Comparison of ENCODE assay signal across 23 cellular contexts in the genomic region with DNA sequence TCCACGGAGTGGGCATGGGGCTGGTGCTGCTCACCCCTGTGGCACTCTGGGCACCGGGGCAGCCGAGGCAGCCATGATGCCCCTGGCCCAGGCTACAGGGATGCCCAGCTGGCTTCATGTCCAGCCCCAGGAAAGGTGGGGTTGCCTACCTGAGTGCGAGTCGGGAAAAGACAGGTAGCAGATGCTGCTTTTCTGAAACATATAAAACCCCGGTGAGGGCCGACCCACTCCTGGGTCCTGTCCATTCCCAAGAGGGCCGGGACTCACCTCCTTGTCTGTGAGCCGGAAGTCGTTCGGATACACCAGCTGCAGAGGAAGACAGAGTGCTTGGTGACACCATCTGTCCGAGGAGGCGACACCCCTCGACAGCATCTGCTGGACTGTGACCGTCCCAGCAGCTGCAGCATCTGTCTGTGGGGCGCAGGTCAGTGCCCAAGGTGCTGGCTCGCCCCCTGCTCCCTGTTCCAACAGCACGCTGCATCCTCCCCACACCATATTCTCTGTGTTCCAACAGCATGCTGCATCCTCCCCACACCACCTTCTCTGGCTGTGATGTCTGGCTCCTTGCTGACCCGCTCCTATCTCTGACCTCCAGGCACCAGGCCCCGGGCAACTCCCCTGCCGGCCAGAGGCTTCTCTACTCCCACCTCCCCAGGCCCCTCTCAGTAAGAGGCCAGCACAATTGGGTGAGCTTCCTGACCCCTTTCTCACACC. TPM values are rescaled to one million over a fixed set of nuclear protein-coding genes. Genes with fewer than 3 reads are reported as not detected.
DNase-seq lines count a peak whose midpoint lies in the region; ATAC-seq, FAIRE-seq and TF ChIP-seq lines count a peak whose summit lies in the region.
"Had no signal": no experiment of that assay in that cellular context is flagged by ENCODE, and none has a peak within 500 bp of the region (broad histone marks: within the 10 kb centered on the region; RNA-seq: fewer than 3 reads in every experiment).

No MANE protein-coding gene starts in this region.

- H3K23ac ChIP-seq in H1 (ENCODE audit: insufficient read length): no peak overlapping the region

- H3K27me3 ChIP-seq in H1 (replicated peaks in 1 of 4; ENCODE audit: control insufficient read depth in 3 of 4, extremely low read depth in 1 of 4, insufficient read depth in 3 of 4, low read length in 3 of 4) (no peaks in the 10 kb centered on the region), H7 (ENCODE audit: control insufficient read depth, insufficient read depth, low read length) (no peaks in the 10 kb centered on the region)
- no peaks in the 10 kb centered on the region for H3K27me3 ChIP-seq in CD8-positive, alpha-beta T cell (ENCODE audit: insufficient read depth, low read length)
- H3K27me3 ChIP-seq: foreskin keratinocyte, pancreas, testis had no signal

- TF ChIP-seq RAD21 in H1 (IDR thresholded peaks at IDR 0.05 in 1 of 2, conservative IDR thresholded peaks at IDR 0.05 in 1 of 2; ENCODE audit: low read depth in 2 of 2, low read length in 2 of 2): no peak

- intact Hi-C loops in CD8-positive, alpha-beta T cell (cut with DNase I, micrococcal nuclease): no loop called here

- H4K5ac ChIP-seq in H1 (ENCODE audit: insufficient read length, low read depth, low read length): no peak overlapping the region

- no peaks in the 10 kb centered on the region for H4K20me1 ChIP-seq in H1 (replicated peaks in 1 of 2; ENCODE audit: control insufficient read depth in 1 of 2, insufficient read depth in 2 of 2, low read length in 2 of 2)

- no peak overlapping the region for H2AFZ ChIP-seq in H1 (ENCODE audit: low read length)

- H3K27me3 Mint-ChIP-seq in activated naive CD8-positive, alpha-beta T cell treated with anti-CD3 and anti-CD28 coated beads, Interleukin-2, amount 10 ng/mL, durations not matched to agents 7 days and 5 days: no peaks in the 10 kb centered on the region
- no peaks in the 10 kb centered on the region for H3K27me3 Mint-ChIP-seq in activated naive CD8-positive, alpha-beta T cell treated with anti-CD3 and anti-CD28 coated beads for 36 hours
- no peaks in the 10 kb centered on the region for H3K27me3 Mint-ChIP-seq in CD8-positive, alpha-beta T cell (ENCODE audit: low read depth)
- H3K27me3 Mint-ChIP-seq: activated naive CD4-positive, alpha-beta T cell treated with anti-CD3 and anti-CD28 coated beads, Interleukin-2, amount 50 U/mL, for 24 hours; CD4-positive, alpha-beta memory T cell; central memory CD8-positive, alpha-beta T cell had no signal

- no peak for TF ChIP-seq POLR2A in H1 (IDR thresholded peaks at IDR 0.05; ENCODE audit: control extremely low read depth in 1 of 2, low read depth in 2 of 2, low read length in 2 of 2)

- TF ChIP-seq EP300 in H1 (IDR thresholded peaks at IDR 0.05; ENCODE audit: borderline replicate concordance in 1 of 2, low read depth in 2 of 2, low read length in 2 of 2): no peak

- H2BK12ac ChIP-seq in H1 (ENCODE audit: low read depth, low read length): 0 out of 2 replicates have a peak overlapping the region, but pooled peaks have one; percentile 9

- no peak overlapping the region for H3K18ac ChIP-seq in H1 (ENCODE audit: extremely low read depth, low read length)

- POLR2A ChIA-PET in activated naive CD8-positive, alpha-beta T cell treated with anti-CD3 and anti-CD28 coated beads, Interleukin-2, amount 10 ng/mL, durations not matched to agents 7 days and 5 days (lab: Charles Lee): no interaction called here
- POLR2A ChIA-PET in H1 (lab: Charles Lee; ENCODE audit: partially characterized antibody): interaction anchor here (0.8 kb wide), 1 partner anchor 63 kb away, joined by 3 read pairs; no protein-coding TSS in a partner anchor
- POLR2A ChIA-PET in CD8-positive, alpha-beta T cell (lab: Charles Lee): no interaction called here

- H2BK15ac ChIP-seq in H1 (ENCODE audit: low read length): no peak overlapping the region

- H3K27ac Mint-ChIP-seq in activated naive CD8-positive, alpha-beta T cell treated with anti-CD3 and anti-CD28 coated beads, Interleukin-2, amount 10 ng/mL, durations not matched to agents 7 days and 5 days: no peak overlapping the region
- no peak overlapping the region for H3K27ac Mint-ChIP-seq in activated naive CD8-positive, alpha-beta T cell treated with anti-CD3 and anti-CD28 coated beads for 36 hours
- H3K27ac Mint-ChIP-seq in CD8-positive, alpha-beta T cell: no peak overlapping the region
- H3K27ac Mint-ChIP-seq: activated naive CD4-positive, alpha-beta T cell treated with anti-CD3 and anti-CD28 coated beads, Interleukin-2, amount 50 U/mL, for 24 hours; activated T-cell treated with anti-CD3 and anti-CD28 coated beads, Interleukin-2, amount 50 U/mL, for 72 hours had no signal

- CTCF ChIA-PET in H1 (lab: Charles Lee; ENCODE audit: partially characterized antibody): interaction anchor here (1.5 to 1.7 kb wide), 2 partner anchors 10 to 66 kb away, joined by 4 to 6 read pairs; no protein-coding TSS in a partner anchor
- CTCF ChIA-PET in CD8-positive, alpha-beta T cell (lab: Charles Lee): interaction anchor here (3.2 kb wide), 1 partner anchor 8 kb away, joined by 15 read pairs; the partner anchor contains the start of gene DENND6B

- H3K56ac ChIP-seq in H1 (replicated peaks; ENCODE audit: insufficient read length, low read depth, low read length): no peak overlapping the region

- H3K9ac ChIP-seq in H1 (replicated peaks in 1 of 4; ENCODE audit: extremely low read depth in 1 of 4, low read depth in 3 of 4, low read length in 3 of 4): no peak overlapping the region

- no peak overlapping the region for H3K4me3 ChIP-seq in H1 (ENCODE audit: extremely low read depth in 1 of 4, insufficient read depth in 2 of 4, low read depth in 3 of 4, low read length in 4 of 4)
- no peak overlapping the region for H3K4me3 ChIP-seq in CD8-positive, alpha-beta T cell (ENCODE audit: low read depth, low read length)
- no peak overlapping the region for H3K4me3 ChIP-seq in H7 (ENCODE audit: insufficient read depth, low read depth, low read length)
- H3K4me3 ChIP-seq: pancreas, SJCRH30, testis had no signal

- H3K4me2 ChIP-seq in H1 (ENCODE audit: insufficient read depth in 1 of 2, low read depth in 2 of 2, low read length in 2 of 2): no peak overlapping the region

- 87% methylated on average over 19 of the region's 21 CpGs; no CpG with 5 or more reads in 1 of the 2 experiments for WGBS in H1 (ENCODE audit: extremely low coverage in 1 of 2, insufficient coverage in 1 of 2, insufficient read length in 1 of 2, insufficient replicate concordance in 2 of 2, low coverage in 1 of 2, low lambda C conversion rate in 2 of 2, missing lambda C conversion rate in 1 of 2), 2 experiments

- H3K79me2 ChIP-seq in H1 (ENCODE audit: control insufficient read depth in 1 of 2, insufficient read depth in 2 of 2, low read length in 2 of 2): no peaks in the 10 kb centered on the region

- H3K4me3 Mint-ChIP-seq in activated naive CD8-positive, alpha-beta T cell treated with anti-CD3 and anti-CD28 coated beads, Interleukin-2, amount 10 ng/mL, durations not matched to agents 7 days and 5 days: no peak overlapping the region
- H3K4me3 Mint-ChIP-seq in activated naive CD8-positive, alpha-beta T cell treated with anti-CD3 and anti-CD28 coated beads for 36 hours: no peak overlapping the region
- H3K4me3 Mint-ChIP-seq in CD8-positive, alpha-beta T cell: no peak overlapping the region
- H3K4me3 Mint-ChIP-seq: activated naive CD4-positive, alpha-beta T cell treated with anti-CD3 and anti-CD28 coated beads, Interleukin-2, amount 50 U/mL, for 24 hours; activated T-cell treated with anti-CD3 and anti-CD28 coated beads, Interleukin-2, amount 50 U/mL, for 72 hours; central memory CD8-positive, alpha-beta T cell had no signal

- no peaks in the 10 kb centered on the region for H3K79me1 ChIP-seq in H1 (ENCODE audit: low read depth, low read length)

- FAIRE-seq in H1 (lab: Jason Lieb, UNC) (no peak), urothelium cell line (lab: Jason Lieb, UNC) (peak; percentile 17)
- FAIRE-seq: astrocyte, pancreas had no signal

- H3K4me1 Mint-ChIP-seq in activated naive CD8-positive, alpha-beta T cell treated with anti-CD3 and anti-CD28 coated beads, Interleukin-2, amount 10 ng/mL, durations not matched to agents 7 days and 5 days: peaks cover 11% of the 10 kb centered on the region
- peaks cover 8% of the 10 kb centered on the region for H3K4me1 Mint-ChIP-seq in activated naive CD8-positive, alpha-beta T cell treated with anti-CD3 and anti-CD28 coated beads for 36 hours
- H3K4me1 Mint-ChIP-seq in CD8-positive, alpha-beta T cell (ENCODE audit: low read depth): peaks cover 12% of the 10 kb centered on the region

- no peaks in the 10 kb centered on the region; the same call in 1 of the 2 replicates for H3K23me2 ChIP-seq in H1 (ENCODE audit: low read depth, low read length)

- H3K9me3 ChIP-seq in H1 (ENCODE audit: insufficient read depth in 2 of 2, low read depth in 1 of 2, low read length in 1 of 2): no peaks in the 10 kb centered on the region
- H3K9me3 ChIP-seq in CD8-positive, alpha-beta T cell (ENCODE audit: low read length): no peaks in the 10 kb centered on the region
- H3K9me3 ChIP-seq: pancreas, SJCRH30, testis had no signal

- no peak overlapping the region for H4K91ac ChIP-seq in H1 (replicated peaks; ENCODE audit: insufficient read length, low read length)

- H3K36me3 Mint-ChIP-seq in activated naive CD8-positive, alpha-beta T cell treated with anti-CD3 and anti-CD28 coated beads, Interleukin-2, amount 10 ng/mL, durations not matched to agents 7 days and 5 days: no peaks in the 10 kb centered on the region
- H3K36me3 Mint-ChIP-seq in activated naive CD8-positive, alpha-beta T cell treated with anti-CD3 and anti-CD28 coated beads for 36 hours: no peaks in the 10 kb centered on the region
- H3K36me3 Mint-ChIP-seq in CD8-positive, alpha-beta T cell: no peaks in the 10 kb centered on the region
- H3K36me3 Mint-ChIP-seq: activated naive CD4-positive, alpha-beta T cell treated with anti-CD3 and anti-CD28 coated beads, Interleukin-2, amount 50 U/mL, for 24 hours; CD4-positive, alpha-beta memory T cell had no signal

- no peak overlapping the region for H2BK20ac ChIP-seq in H1 (ENCODE audit: low read length)

- no peaks in the 10 kb centered on the region for H3K36me3 ChIP-seq in H1 (ENCODE audit: control insufficient read depth in 2 of 4, insufficient read depth in 4 of 4, low read length in 3 of 4)
- H3K36me3 ChIP-seq in CD8-positive, alpha-beta T cell (ENCODE audit: insufficient read depth, low read length): no peaks in the 10 kb centered on the region
- H3K36me3 ChIP-seq in H7 (replicated peaks; ENCODE audit: control insufficient read depth, insufficient read depth, low read length): no peaks in the 10 kb centered on the region
- H3K36me3 ChIP-seq: pancreas, SJCRH30 had no signal

- no peak for ATAC-seq in activated naive CD8-positive, alpha-beta T cell treated with anti-CD3 and anti-CD28 coated beads, Interleukin-2, amount 10 ng/mL, durations not matched to agents 7 days and 5 days (ENCODE audit: low read depth)
- ATAC-seq in CD8-positive, alpha-beta T cell: no peak
- ATAC-seq: activated T-cell treated with anti-CD3 and anti-CD28 coated beads, Interleukin-2, amount 50 U/mL, for 72 hours; foreskin keratinocyte; pancreas; PC-3; sciatic nerve had no signal

- no peak overlapping the region for H3K4ac ChIP-seq in H1 (replicated peaks; ENCODE audit: insufficient read length, low read depth, low read length)

- no peak overlapping the region for H3K14ac ChIP-seq in H1 (ENCODE audit: insufficient read length)

- 0 out of 2 replicates have a peak overlapping the region, but pooled peaks have one; percentile 39 for H2AK5ac ChIP-seq in H1 (ENCODE audit: low read depth, low read length)

- no peaks in the 10 kb centered on the region for H3K9me3 Mint-ChIP-seq in activated naive CD8-positive, alpha-beta T cell treated with anti-CD3 and anti-CD28 coated beads, Interleukin-2, amount 10 ng/mL, durations not matched to agents 7 days and 5 days
- no peaks in the 10 kb centered on the region for H3K9me3 Mint-ChIP-seq in activated naive CD8-positive, alpha-beta T cell treated with anti-CD3 and anti-CD28 coated beads for 36 hours
- H3K9me3 Mint-ChIP-seq in CD8-positive, alpha-beta T cell: no peaks in the 10 kb centered on the region
- H3K9me3 Mint-ChIP-seq: activated naive CD4-positive, alpha-beta T cell treated with anti-CD3 and anti-CD28 coated beads, Interleukin-2, amount 50 U/mL, for 24 hours; activated T-cell treated with anti-CD3 and anti-CD28 coated beads, Interleukin-2, amount 50 U/mL, for 72 hours; CD4-positive, alpha-beta memory T cell; central memory CD8-positive, alpha-beta T cell had no signal

- DNase-seq in activated naive CD8-positive, alpha-beta T cell treated with anti-CD3 and anti-CD28 coated beads, Interleukin-2, amount 10 ng/mL, durations not matched to agents 7 days and 5 days: peak; percentile 26
- DNase-seq in activated naive CD8-positive, alpha-beta T cell treated with anti-CD3 and anti-CD28 coated beads for 36 hours: no peak
- DNase-seq in NAMALWA (ENCODE audit: low spot score) (peak; percentile 91), H1 (ENCODE audit: low read depth in 1 of 2, low spot score in 2 of 2) (no peak), urothelium cell line (ENCODE audit: low spot score) (no peak), T-helper 9 cell (no peak), H7 (no peak)
- DNase-seq in CD8-positive, alpha-beta T cell: no peak
- DNase-seq: activated T-cell treated with anti-CD3 and anti-CD28 coated beads, Interleukin-2, amount 50 U/mL, for 72 hours; DMS79; foreskin keratinocyte; hypothalamus; NCI-H1417; NCI-H526 treated with DMSO at 0.1 percent for 48 hours; PC-3; testis had no signal

- H2BK5ac ChIP-seq in H1 (ENCODE audit: low read depth, low read length): no peak overlapping the region

- peaks cover 0 to 10% (median 4%) of the 10 kb centered on the region in 4 experiments; a peak in 3 of 7 replicates for H3K4me1 ChIP-seq in H1 (replicated peaks in 1 of 4; ENCODE audit: control insufficient read depth in 3 of 4, insufficient read depth in 4 of 4, low read length in 3 of 4)
- peaks cover 15% of the 10 kb centered on the region for H3K4me1 ChIP-seq in CD8-positive, alpha-beta T cell (ENCODE audit: insufficient read depth, low read length)
- H3K4me1 ChIP-seq: foreskin keratinocyte, pancreas, testis had no signal

- no peak overlapping the region for H2BK120ac ChIP-seq in H1 (replicated peaks; ENCODE audit: low read depth, low read length)

- H4K8ac ChIP-seq in H1 (ENCODE audit: extremely low read depth, insufficient read depth, low read length): no peak overlapping the region; the same call in 1 of the 2 replicates

- no peak overlapping the region for H3K27ac ChIP-seq in H1 (ENCODE audit: low read depth, low read length)
- H3K27ac ChIP-seq in CD8-positive, alpha-beta T cell (ENCODE audit: low read depth, low read length): no peak overlapping the region
- H3K27ac ChIP-seq: foreskin keratinocyte, pancreas, SJCRH30, testis had no signal

- TF ChIP-seq CTCF in H1 (IDR thresholded peaks at IDR 0.05; ENCODE audit: control extremely low read depth in 1 of 3, insufficient read depth in 1 of 3, low read depth in 1 of 3, low read length in 3 of 3): no peak
- TF ChIP-seq CTCF in CD8-positive, alpha-beta T cell (IDR thresholded peaks at IDR 0.05): no peak

RNA-seq across cellular contexts. Expression of gene DENND6B, which starts 8.0 kb away (rescaled TPM):
- total RNA-seq in activated naive CD8-positive, alpha-beta T cell treated with anti-CD3 and anti-CD28 coated beads, Interleukin-2, amount 10 ng/mL, durations not matched to agents 7 days and 5 days: 1 to 10 TPM; 8.8 to 9.5 TPM
- 1 to 10 TPM; 4.2 to 4.7 TPM for total RNA-seq in activated naive CD8-positive, alpha-beta T cell treated with anti-CD3 and anti-CD28 coated beads for 36 hours
- 1.1 TPM in 2 replicates for total RNA-seq in H1 (2021; fragmentation: NEBNext Ultra II Directional; extraction: Animal tissue kit (Norgen Biotek cat#: 25700))
- polyA plus RNA-seq in H1 (2011; rRNA removed): 1.9 and 3.6 TPM in 2 replicates
- 2.0 TPM for polyA plus RNA-seq in H1 (2011; cell fraction: cytosol; rRNA removed)
- 13.0 TPM for polyA plus RNA-seq in H1 (2011; cell fraction: nucleus; rRNA removed)
- polyA plus RNA-seq in H1 (2012, experiment 1 of 2): 0.58 to 2.1 TPM (median 1.6 TPM) in 4 replicates
- polyA plus RNA-seq in H1 (2012, experiment 2 of 2): 0.84 TPM
- polyA plus RNA-seq in H1 (2013, experiment 1 of 2): 0.75 TPM
- 0.75 TPM for polyA plus RNA-seq in H1 (2013, experiment 2 of 2)
- polyA minus RNA-seq in H1 (2011; rRNA and poly(A)+ RNA removed): 0.32 and 0.50 TPM in 2 replicates
- polyA minus RNA-seq in H1 (2011; cell fraction: cytosol; rRNA and poly(A)+ RNA removed): 1.2 TPM
- polyA minus RNA-seq in H1 (2011; cell fraction: nucleus; rRNA and poly(A)+ RNA removed): 1.4 TPM
- 1 to 10 TPM; 3.0 to 3.1 TPM for total RNA-seq in CD8-positive, alpha-beta T cell
- 0.52 and 1.1 TPM in 2 replicates for total RNA-seq in H7 (2014; rRNA removed; shearing (Covaris generic))

RNA-seq across cellular contexts. Expression of gene PLXNB2, which starts 11.4 kb away (rescaled TPM):
- 10 to 100 TPM; 43.0 to 45.8 TPM for total RNA-seq in activated naive CD8-positive, alpha-beta T cell treated with anti-CD3 and anti-CD28 coated beads, Interleukin-2, amount 10 ng/mL, durations not matched to agents 7 days and 5 days
- total RNA-seq in activated naive CD8-positive, alpha-beta T cell treated with anti-CD3 and anti-CD28 coated beads for 36 hours: 10 to 100 TPM; 16.1 to 16.8 TPM
- 92.8 and 106 TPM in 2 replicates for total RNA-seq in H1 (2021; fragmentation: NEBNext Ultra II Directional; extraction: Animal tissue kit (Norgen Biotek cat#: 25700))
- polyA plus RNA-seq in H1 (2011; rRNA removed): 58.3 and 83.3 TPM in 2 replicates
- 58.5 TPM for polyA plus RNA-seq in H1 (2011; cell fraction: cytosol; rRNA removed)
- 226 TPM for polyA plus RNA-seq in H1 (2011; cell fraction: nucleus; rRNA removed)
- 63.1 to 97.9 TPM (median 90.3 TPM) in 4 replicates for polyA plus RNA-seq in H1 (2012, experiment 1 of 2)
- polyA plus RNA-seq in H1 (2012, experiment 2 of 2): 97.7 TPM
- 115 TPM for polyA plus RNA-seq in H1 (2013, experiment 1 of 2)
- 92.5 TPM for polyA plus RNA-seq in H1 (2013, experiment 2 of 2)
- 71.0 and 71.3 TPM in 2 replicates for polyA minus RNA-seq in H1 (2011; rRNA and poly(A)+ RNA removed)
- 70.6 TPM for polyA minus RNA-seq in H1 (2011; cell fraction: cytosol; rRNA and poly(A)+ RNA removed)
- 62.9 TPM for polyA minus RNA-seq in H1 (2011; cell fraction: nucleus; rRNA and poly(A)+ RNA removed)
- total RNA-seq in CD8-positive, alpha-beta T cell: 1 to 10 TPM; 6.3 to 8.1 TPM
- total RNA-seq in H7 (2014; rRNA removed; shearing (Covaris generic)): 33.4 and 39.8 TPM in 2 replicates

RNA-seq across cellular contexts. Expression of gene PPP6R2, which starts 24.3 kb away (rescaled TPM):
- 10 to 100 TPM; 81.6 to 86.8 TPM for total RNA-seq in activated naive CD8-positive, alpha-beta T cell treated with anti-CD3 and anti-CD28 coated beads, Interleukin-2, amount 10 ng/mL, durations not matched to agents 7 days and 5 days
- 10 to 100 TPM; 38.3 to 41.2 TPM for total RNA-seq in activated naive CD8-positive, alpha-beta T cell treated with anti-CD3 and anti-CD28 coated beads for 36 hours
- 32.2 and 32.3 TPM in 2 replicates for total RNA-seq in H1 (2021; fragmentation: NEBNext Ultra II Directional; extraction: Animal tissue kit (Norgen Biotek cat#: 25700))
- 25.0 and 33.1 TPM in 2 replicates for polyA plus RNA-seq in H1 (2011; rRNA removed)
- 34.4 TPM for polyA plus RNA-seq in H1 (2011; cell fraction: cytosol; rRNA removed)
- polyA plus RNA-seq in H1 (2011; cell fraction: nucleus; rRNA removed): 140 TPM
- polyA plus RNA-seq in H1 (2012, experiment 1 of 2): 24.5 to 41.1 TPM (median 35.3 TPM) in 4 replicates
- 25.1 TPM for polyA plus RNA-seq in H1 (2012, experiment 2 of 2)
- 17.9 TPM for polyA plus RNA-seq in H1 (2013, experiment 1 of 2)
- 16.7 TPM for polyA plus RNA-seq in H1 (2013, experiment 2 of 2)
- 30.2 and 31.7 TPM in 2 replicates for polyA minus RNA-seq in H1 (2011; rRNA and poly(A)+ RNA removed)
- 23.9 TPM for polyA minus RNA-seq in H1 (2011; cell fraction: cytosol; rRNA and poly(A)+ RNA removed)
- 34.9 TPM for polyA minus RNA-seq in H1 (2011; cell fraction: nucleus; rRNA and poly(A)+ RNA removed)
- total RNA-seq in CD8-positive, alpha-beta T cell: 10 to 100 TPM; 46.2 to 46.5 TPM
- 47.0 and 48.7 TPM in 2 replicates for total RNA-seq in H7 (2014; rRNA removed; shearing (Covaris generic))

RNA-seq across cellular contexts. Expression of gene MAPK11, which starts 48.7 kb away (rescaled TPM):
- total RNA-seq in activated naive CD8-positive, alpha-beta T cell treated with anti-CD3 and anti-CD28 coated beads, Interleukin-2, amount 10 ng/mL, durations not matched to agents 7 days and 5 days: 1 to 10 TPM; 7.9 to 8.5 TPM
- total RNA-seq in activated naive CD8-positive, alpha-beta T cell treated with anti-CD3 and anti-CD28 coated beads for 36 hours: 1 to 10 TPM; 3.2 to 3.3 TPM
- total RNA-seq in H1 (2021; fragmentation: NEBNext Ultra II Directional; extraction: Animal tissue kit (Norgen Biotek cat#: 25700)): 1.5 TPM in 2 replicates
- polyA plus RNA-seq in H1 (2011; rRNA removed): 0.70 and 1.5 TPM in 2 replicates
- 1.1 TPM for polyA plus RNA-seq in H1 (2011; cell fraction: cytosol; rRNA removed)
- polyA plus RNA-seq in H1 (2011; cell fraction: nucleus; rRNA removed): 4.6 TPM
- 0.36 to 1.7 TPM (median 1.1 TPM) in 4 replicates for polyA plus RNA-seq in H1 (2012, experiment 1 of 2)
- 0.45 TPM for polyA plus RNA-seq in H1 (2012, experiment 2 of 2)
- 0.87 TPM for polyA plus RNA-seq in H1 (2013, experiment 1 of 2)
- polyA plus RNA-seq in H1 (2013, experiment 2 of 2): 0.96 TPM
- 0.57 and 0.68 TPM in 2 replicates for polyA minus RNA-seq in H1 (2011; rRNA and poly(A)+ RNA removed)
- not detected for polyA minus RNA-seq in H1 (2011; cell fraction: cytosol; rRNA and poly(A)+ RNA removed)
- polyA minus RNA-seq in H1 (2011; cell fraction: nucleus; rRNA and poly(A)+ RNA removed): 1.00 TPM
- total RNA-seq in CD8-positive, alpha-beta T cell: 1 to 10 TPM; 1.9 to 2.1 TPM
- 1.4 and 2.4 TPM in 2 replicates for total RNA-seq in H7 (2014; rRNA removed; shearing (Covaris generic))

RNA-seq across cellular contexts. Expression of gene MAPK12, which starts 57.4 kb away (rescaled TPM):
- 1 to 10 TPM; 3.1 to 3.6 TPM for total RNA-seq in activated naive CD8-positive, alpha-beta T cell treated with anti-CD3 and anti-CD28 coated beads, Interleukin-2, amount 10 ng/mL, durations not matched to agents 7 days and 5 days
- 1 to 10 TPM; 3.5 to 3.6 TPM for total RNA-seq in activated naive CD8-positive, alpha-beta T cell treated with anti-CD3 and anti-CD28 coated beads for 36 hours
- 15.6 and 20.3 TPM in 2 replicates for total RNA-seq in H1 (2021; fragmentation: NEBNext Ultra II Directional; extraction: Animal tissue kit (Norgen Biotek cat#: 25700))
- 17.3 and 25.9 TPM in 2 replicates for polyA plus RNA-seq in H1 (2011; rRNA removed)
- polyA plus RNA-seq in H1 (2011; cell fraction: cytosol; rRNA removed): 24.5 TPM
- 83.3 TPM for polyA plus RNA-seq in H1 (2011; cell fraction: nucleus; rRNA removed)
- 13.2 to 20.0 TPM (median 18.2 TPM) in 4 replicates for polyA plus RNA-seq in H1 (2012, experiment 1 of 2)
- polyA plus RNA-seq in H1 (2012, experiment 2 of 2): 15.2 TPM
- 14.5 TPM for polyA plus RNA-seq in H1 (2013, experiment 1 of 2)
- polyA plus RNA-seq in H1 (2013, experiment 2 of 2): 11.9 TPM
- 8.8 and 9.6 TPM in 2 replicates for polyA minus RNA-seq in H1 (2011; rRNA and poly(A)+ RNA removed)
- 11.2 TPM for polyA minus RNA-seq in H1 (2011; cell fraction: cytosol; rRNA and poly(A)+ RNA removed)
- polyA minus RNA-seq in H1 (2011; cell fraction: nucleus; rRNA and poly(A)+ RNA removed): 19.5 TPM
- total RNA-seq in CD8-positive, alpha-beta T cell: 1 to 10 TPM; 1.1 to 1.5 TPM
- 21.2 and 23.8 TPM in 2 replicates for total RNA-seq in H7 (2014; rRNA removed; shearing (Covaris generic))

Comparison
In these comparisons a context has a peak if more than half of its experiments do, and no peak if none do; other contexts are left out.
1. DNase-seq: peak in activated naive CD8-positive, alpha-beta T cell treated with anti-CD3 and anti-CD28 coated beads, Interleukin-2, amount 10 ng/mL, durations not matched to agents 7 days and 5 days (single experiment) and NAMALWA (single experiment); none in activated naive CD8-positive, alpha-beta T cell treated with anti-CD3 and anti-CD28 coated beads for 36 hours (single experiment), H1 (0 of 2), urothelium cell line (single experiment), T-helper 9 cell (single experiment), CD8-positive, alpha-beta T cell (0 of 7) and H7 (single experiment).